8 cellular contexts compared by ENCODE assay signal in genomic region chr11:43680521-43681505, GRCh38. TPM values are rescaled to one million over a fixed set of nuclear protein-coding genes. Genes with fewer than 3 reads are reported as not detected.
A peak's percentile ranks its signal among the peaks of the same experiment; 100 is the strongest.
DNase-seq lines count a peak whose midpoint lies in the region; ATAC-seq and TF ChIP-seq lines count a peak whose summit lies in the region.

TSS of gene HSD17B12 (plus strand) at chr11:43680738. CDS start at chr11:43680828, 90 bp downstream.

- ATAC-seq in GM19468 (IDR thresholded peaks at IDR 0.05; ENCODE audit: extremely low read depth, unreplicated experiment), result peak; percentile 98
- peak; percentile 100 for ATAC-seq in lower lobe of right lung

- peaks cover 7% of the 10 kb centered on the region for H3K36me3 ChIP-seq in lower lobe of right lung

- peak within 1 kb of the TSS; percentile 91 for H3K4me3 ChIP-seq in lower lobe of right lung

- peaks cover 31% of the 10 kb centered on the region for H3K4me1 ChIP-seq in lower lobe of right lung

- intact Hi-C loops in lower lobe of right lung (cut with DNase I), result no loop called here

- TF ChIP-seq CTCF in lower lobe of right lung (IDR thresholded peaks at IDR 0.05), result no peak

- peak within 1 kb of the TSS; percentile 98 for H3K27ac ChIP-seq in lower lobe of right lung

- H3K27me3 ChIP-seq in lower lobe of right lung (ENCODE audit: low read depth), result no peaks in the 10 kb centered on the region

- peak; percentile 84 for DNase-seq in CMK (ENCODE audit: low read depth)
- peak; percentile 94 for DNase-seq in HS-5 (ENCODE audit: low read depth)
- DNase-seq in NK-92 treated with Interleukin-12 subunit alpha and Interleukin-12 subunit beta, amount 100 ng/mL, for 24 hours (lab: John Stamatoyannopoulos, UW), result peak; percentile 87
- DNase-seq in activated CD8-positive, alpha-beta memory T cell treated with anti-CD3 and anti-CD28 coated beads for 24 hours, result peak; percentile 98
- DNase-seq in effector CD4-positive, alpha-beta T cell, result peak; percentile 99
- DNase-seq in lower lobe of right lung, result peak; percentile 100
- peak; percentile 97 to 99 (median 99) for DNase-seq in stimulated activated CD4-positive, alpha-beta T cell treated with anti-CD3 and anti-CD28 coated beads, TNF-alpha, amount 100 ng/mL, for 24 hours (ENCODE audit: low read depth in 3 of 3)

- no peaks in the 10 kb centered on the region for H3K9me3 ChIP-seq in lower lobe of right lung

RNA-seq across cellular contexts. Expression of gene HSD17B12, which starts in this region (rescaled TPM):
- 101 TPM for total RNA-seq in lower lobe of right lung

Comparison
In these comparisons a context has a peak if more than half of its experiments do, and no peak if none do; other contexts are left out.
1. Peak in every context shown above with its lines: DNase-seq, ATAC-seq, H3K4me3 ChIP-seq and H3K27ac ChIP-seq.